1 cellular context compared by ENCODE assay signal in genomic region chr2:216008387-216008786, GRCh38.
TF ChIP-seq lines count a peak whose summit lies in the region.

No MANE protein-coding gene starts in this region.

TF ChIP-seq in A549, 52 proteins besides CTCF, POLR2A, EP300 and RAD21:
- TF ChIP-seq SREBF2 (IDR thresholded peaks at IDR 0.05): no peak
- TF ChIP-seq CBX2 (IDR thresholded peaks at IDR 0.05; ENCODE audit: borderline replicate concordance, low read depth): no peak
- no peak for TF ChIP-seq RFX5 (IDR thresholded peaks at IDR 0.05)
- no peak for TF ChIP-seq KDM5A (IDR thresholded peaks at IDR 0.05)
- TF ChIP-seq USF2 (IDR thresholded peaks at IDR 0.05): no peak
- no peak for TF ChIP-seq BHLHE40 (IDR thresholded peaks at IDR 0.05; ENCODE audit: low read depth, low read length)
- TF ChIP-seq MYC (IDR thresholded peaks at IDR 0.05; ENCODE audit: borderline replicate concordance, low read length): no peak
- no peak for TF ChIP-seq HDAC2 (IDR thresholded peaks at IDR 0.05)
